ENCODE assay signal across 9 cellular contexts in the genomic region with DNA sequence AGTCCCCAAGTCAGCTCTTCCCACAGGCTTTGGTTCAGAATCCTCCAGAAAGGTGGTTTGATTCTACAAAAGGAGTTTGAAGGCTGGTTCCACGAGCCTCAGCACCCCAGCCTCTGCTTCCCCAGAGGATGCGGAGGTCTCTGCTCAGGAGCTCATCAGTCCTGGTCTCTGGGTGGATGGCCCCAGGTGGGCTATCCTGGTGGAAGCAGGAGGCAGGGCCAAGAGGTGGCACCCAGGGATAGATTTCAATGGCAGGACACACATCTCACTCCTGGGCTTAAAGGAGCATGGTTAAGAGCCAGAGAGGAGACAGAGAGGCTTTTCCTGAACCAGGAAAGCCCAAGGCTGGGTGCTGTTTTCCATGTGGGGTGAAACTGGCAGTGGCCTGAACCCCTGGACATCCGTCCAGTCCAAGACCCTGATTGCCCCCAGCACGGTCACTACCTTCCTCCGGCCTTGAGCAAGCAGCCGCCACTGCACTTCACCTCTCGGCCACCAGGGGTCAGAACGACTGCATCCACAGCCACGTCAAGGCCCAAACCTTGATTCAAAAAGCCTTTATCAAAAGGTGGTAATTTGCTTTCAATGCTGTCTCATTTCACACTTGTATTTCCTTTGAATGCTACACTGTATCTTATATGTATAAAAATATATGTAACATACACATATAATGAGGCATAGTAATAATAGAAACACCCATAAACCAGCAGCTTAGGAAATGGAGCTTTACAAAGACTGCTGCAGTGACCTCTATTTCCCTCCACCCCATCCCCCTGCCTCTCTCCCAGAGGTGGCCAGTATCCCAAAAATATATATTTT. TPM values are rescaled to one million over a fixed set of nuclear protein-coding genes. Genes with fewer than 3 reads are reported as not detected.
DNase-seq lines count a peak whose midpoint lies in the region; ATAC-seq and TF ChIP-seq lines count a peak whose summit lies in the region.
"Had no signal": no experiment of that assay in that cellular context is flagged by ENCODE, and none has a peak within 500 bp of the region (broad histone marks: within the 10 kb centered on the region; RNA-seq: fewer than 3 reads in every experiment).

No MANE protein-coding gene starts in this region.

- TF ChIP-seq CTCF in Calu3 (IDR thresholded peaks at IDR 0.05; ENCODE audit: unreplicated experiment), result peak; percentile 89
- peak; percentile 88 for TF ChIP-seq CTCF in RWPE2 (IDR thresholded peaks at IDR 0.05; ENCODE audit: poor library complexity, severe bottlenecking)
- peak; percentile 92 for TF ChIP-seq CTCF in foreskin keratinocyte (conservative IDR thresholded peaks at IDR 0.05)
- peak; percentile 89 for TF ChIP-seq CTCF in osteoblast (IDR thresholded peaks at IDR 0.05; ENCODE audit: extremely low read depth, low read depth, low read length)
- TF ChIP-seq CTCF in thyroid gland (IDR thresholded peaks at IDR 0.05), result peak; percentile 95 to 98 (median 96)

- H3K79me2 ChIP-seq in osteoblast (ENCODE audit: insufficient read depth, low read length), result no peaks in the 10 kb centered on the region

- no TSS peak for BruUV-seq in Calu3 (replicated peaks; lab: Mats Ljungman, UMichigan)

- 24% methylated on average over 9 of the region's 9 CpGs for WGBS in thyroid gland, 2 donors

- intact Hi-C loops in Calu3 (cut with micrococcal nuclease; ENCODE audit: unreplicated experiment) (loop anchor here (1.0 kb wide), 1 partner anchor 103 kb away; no protein-coding TSS in a partner anchor), thyroid gland (cut with DNase I) (loop anchor here (2.0 kb wide), 1 partner anchor 103 kb away; no protein-coding TSS in a partner anchor)

- no peaks in the 10 kb centered on the region for H3K9me3 ChIP-seq in RWPE2 (ENCODE audit: severe bottlenecking)
- H3K9me3 ChIP-seq in osteoblast (ENCODE audit: low read depth, low read length), result no peaks in the 10 kb centered on the region
- no peaks in the 10 kb centered on the region for H3K9me3 ChIP-seq in thyroid gland

- H3K9me3 Mint-ChIP-seq in Calu3 (ENCODE audit: low read depth, unreplicated experiment), result no peaks in the 10 kb centered on the region

- no peak overlapping the region for H3K4me2 ChIP-seq in osteoblast (ENCODE audit: insufficient read depth, low read length)

- H4K20me1 ChIP-seq in osteoblast (ENCODE audit: insufficient read depth, low read length), result no peaks in the 10 kb centered on the region

- DNase-seq in Calu3 (peak; percentile 76), HT1080 (ENCODE audit: low read depth) (peak; percentile 53), RWPE2 (ENCODE audit: low spot score) (no peak), activated gamma-delta T cell (lab: John Stamatoyannopoulos, UW) (peak; percentile 29), foreskin keratinocyte (peak; percentile 15 to 35), osteoblast (ENCODE audit: insufficient read length, low spot score, missing footprints) (peak; percentile 90), thyroid gland (peak; percentile 81 to 82)

- TF ChIP-seq POLR2A in thyroid gland (IDR thresholded peaks at IDR 0.05), result no peak

- H2AFZ ChIP-seq in osteoblast (ENCODE audit: low read length), result no peak overlapping the region

- H3K27ac ChIP-seq in RWPE2 (ENCODE audit: poor library complexity, severe bottlenecking) (no peak overlapping the region), foreskin keratinocyte (no peak overlapping the region), osteoblast (ENCODE audit: low read depth, low read length) (no peak overlapping the region), thyroid gland (no peak overlapping the region)

- no peaks in the 10 kb centered on the region for H3K36me3 ChIP-seq in RWPE2 (ENCODE audit: low read depth)
- no peaks in the 10 kb centered on the region for H3K36me3 ChIP-seq in osteoblast (ENCODE audit: insufficient read depth, low read length)
- peaks cover 3% of the 10 kb centered on the region in 2 donors for H3K36me3 ChIP-seq in thyroid gland

- ATAC-seq in RWPE2 (ENCODE audit: low read depth) (peak; percentile 71; the same call in 2 of the 3 replicates), foreskin keratinocyte (peak; percentile 70), HG03342 (IDR thresholded peaks at IDR 0.05; ENCODE audit: unreplicated experiment) (no peak)

- no peaks in the 10 kb centered on the region for H3K36me3 Mint-ChIP-seq in Calu3 (ENCODE audit: insufficient read depth, unreplicated experiment)
- H3K36me3 Mint-ChIP-seq: activated naive CD8-positive, alpha-beta T cell had no signal

- no peaks in the 10 kb centered on the region for H3K4me1 Mint-ChIP-seq in Calu3 (ENCODE audit: low read depth, unreplicated experiment)

- no peak overlapping the region for H3K4me3 ChIP-seq in RWPE2 (ENCODE audit: severe bottlenecking)
- H3K4me3 ChIP-seq in osteoblast (ENCODE audit: insufficient read depth, low read length), result no peak overlapping the region
- H3K4me3 ChIP-seq in thyroid gland (replicated peaks in 1 of 3), result no peak overlapping the region

- no peaks in the 10 kb centered on the region for H3K27me3 ChIP-seq in RWPE2 (ENCODE audit: insufficient read depth, poor library complexity, severe bottlenecking)
- H3K27me3 ChIP-seq in foreskin keratinocyte, result peaks cover 9% of the 10 kb centered on the region
- H3K27me3 ChIP-seq in osteoblast (ENCODE audit: insufficient read depth, low read length), result no peaks in the 10 kb centered on the region
- H3K27me3 ChIP-seq in thyroid gland, result no peaks in the 10 kb centered on the region

- no peak overlapping the region for H3K27ac Mint-ChIP-seq in Calu3 (ENCODE audit: unreplicated experiment)
- H3K27ac Mint-ChIP-seq: activated naive CD8-positive, alpha-beta T cell had no signal

- no peak overlapping the region for H3K4me3 Mint-ChIP-seq in Calu3 (ENCODE audit: low read depth, unreplicated experiment)
- H3K4me3 Mint-ChIP-seq: activated naive CD8-positive, alpha-beta T cell had no signal

- H3K4me1 ChIP-seq in RWPE2 (ENCODE audit: insufficient read depth, poor library complexity, severe bottlenecking) (no peaks in the 10 kb centered on the region), foreskin keratinocyte (no peaks in the 10 kb centered on the region), osteoblast (ENCODE audit: insufficient read depth, low read length) (no peaks in the 10 kb centered on the region), thyroid gland (no peaks in the 10 kb centered on the region)

- CTCF ChIA-PET in Calu3 (lab: Charles Lee), result interaction anchor here (1.0 to 2.8 kb wide), 3 partner anchors 103 to 210 kb away, joined by 3 to 23 read pairs (median 11); no protein-coding TSS in a partner anchor

- peaks cover 13% of the 10 kb centered on the region for H3K27me3 Mint-ChIP-seq in Calu3 (ENCODE audit: unreplicated experiment)
- H3K27me3 Mint-ChIP-seq: activated naive CD8-positive, alpha-beta T cell had no signal

RNA-seq across cellular contexts. Expression of a gene that starts 19.3 kb away (rescaled TPM):
- total RNA-seq in Calu3 (2022) (7.9 and 9.0 TPM in 2 replicates), foreskin keratinocyte (not detected in 2 replicates), osteoblast (not detected in 2 replicates), thyroid gland (1 to 10 TPM in 3 of 4 donors, under 1 TPM in 1; 0.42 to 2.8 (median 1.5) TPM)
- total RNA-seq in HT1080 (2014; rRNA removed; shearing (Covaris generic)), result not detected in 2 replicates
- not detected in 2 replicates for polyA plus RNA-seq in HT1080 (2015; cell fraction: cytosol; rRNA removed)
- not detected in 2 replicates for polyA plus RNA-seq in HT1080 (2015; cell fraction: nucleus; rRNA removed)
- polyA plus RNA-seq in foreskin keratinocyte, result 0.15 and 0.27 TPM in 2 replicates

RNA-seq across cellular contexts. Expression of a gene that starts 32.6 kb away (rescaled TPM):
- 0.61 and 0.78 TPM in 2 replicates for total RNA-seq in Calu3 (2022)
- total RNA-seq in HT1080 (2014; rRNA removed; shearing (Covaris generic)), result 0.87 and 1.1 TPM in 2 replicates
- polyA plus RNA-seq in HT1080 (2015; cell fraction: cytosol; rRNA removed), result 0.14 and 0.34 TPM in 2 replicates
- polyA plus RNA-seq in HT1080 (2015; cell fraction: nucleus; rRNA removed), result 0.08 TPM in 1 of 2 replicates, not detected in the other
- total RNA-seq in foreskin keratinocyte, result not detected in 2 replicates
- 0.09 and 0.16 TPM in 2 replicates for polyA plus RNA-seq in foreskin keratinocyte
- not detected in 2 replicates for total RNA-seq in osteoblast
- 100 to 1,000 TPM in 2 of 4 donors, 10 to 100 TPM in 2; 34.2 to 143 (median 88.6) TPM for total RNA-seq in thyroid gland

RNA-seq across cellular contexts. Expression of a gene that starts 46.9 kb away (rescaled TPM):
- total RNA-seq in Calu3 (2022), result 0.07 and 0.27 TPM in 2 replicates
- not detected in 2 replicates for total RNA-seq in HT1080 (2014; rRNA removed; shearing (Covaris generic))
- polyA plus RNA-seq in HT1080 (2015; cell fraction: cytosol; rRNA removed), result not detected in 2 replicates
- not detected in 2 replicates for polyA plus RNA-seq in HT1080 (2015; cell fraction: nucleus; rRNA removed)
- total RNA-seq in foreskin keratinocyte, result not detected in 2 replicates
- polyA plus RNA-seq in foreskin keratinocyte, result not detected in 2 replicates
- total RNA-seq in osteoblast, result not detected in 2 replicates
- 1 to 10 TPM in 2 of 4 donors, under 1 TPM in 2; 0.54 to 1.8 (median 0.99) TPM for total RNA-seq in thyroid gland

Comparison
In these comparisons a context has a peak if more than half of its experiments do, and no peak if none do; other contexts are left out.
1. RNA of a gene that starts 32.6 kb away (total RNA-seq): 34.2 to 143 TPM in thyroid gland; 0.87 to 1.1 TPM in HT1080, 0.61 to 0.78 TPM in Calu3, not detected in foreskin keratinocyte and not detected in osteoblast; every median in the first group is over 10 times any median in the second.
2. Peak in every context shown above with its lines, with median percentiles within 50 percentile points of each other: CTCF ChIP-seq.